In the genomic region with DNA sequence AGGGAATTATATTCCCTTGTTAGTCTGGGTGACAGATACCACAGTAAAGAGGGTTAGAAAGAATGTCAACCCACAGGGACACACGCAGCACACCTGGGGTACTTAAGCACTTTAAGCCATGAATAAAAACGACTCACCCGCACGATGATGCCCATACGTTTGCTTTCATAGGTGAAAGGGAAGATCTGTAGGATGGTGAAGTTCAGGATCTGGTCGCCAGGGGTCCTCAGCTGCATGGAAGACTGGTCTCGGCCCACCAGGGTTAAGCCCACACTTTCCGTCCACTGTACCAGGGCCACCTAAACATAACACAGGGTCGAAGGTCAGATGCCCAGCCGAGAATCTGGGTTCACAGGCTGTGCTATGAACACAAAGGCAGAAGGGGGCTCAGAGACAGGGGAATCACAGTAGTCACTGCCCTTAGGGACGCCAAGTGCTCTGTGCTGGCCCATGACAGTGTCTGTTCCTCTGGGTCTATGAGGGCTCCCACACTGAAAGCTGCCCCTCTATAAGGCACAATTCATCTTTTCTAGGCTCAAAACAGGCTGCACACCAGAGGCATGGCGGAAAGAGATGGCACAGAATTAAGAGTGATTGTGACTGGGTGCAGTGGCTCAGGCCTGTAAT, we compare ENCODE assay signal across 8 cellular contexts.
DNase-seq lines count a peak whose midpoint lies in the region; ATAC-seq and TF ChIP-seq lines count a peak whose summit lies in the region.

No MANE protein-coding gene starts in this region.

- no peak overlapping the region for H3K4me3 ChIP-seq in CD8-positive, alpha-beta memory T cell (ENCODE audit: low read length)
- no peak overlapping the region for H3K4me3 ChIP-seq in neural cell (ENCODE audit: low read length)
- H3K4me3 ChIP-seq in testis, result no peak overlapping the region

- H3K79me2 ChIP-seq in neural cell (replicated peaks; ENCODE audit: insufficient read depth, low read length), result no peaks in the 10 kb centered on the region

- peaks cover 7 to 22% of the 10 kb centered on the region in 2 donors for H3K27me3 Mint-ChIP-seq in CD8-positive, alpha-beta memory T cell

- TF ChIP-seq EP300 in neural cell (conservative IDR thresholded peaks at IDR 0.05; ENCODE audit: poor library complexity, severe bottlenecking), result no peak

- H3K36me3 ChIP-seq in CD8-positive, alpha-beta memory T cell (ENCODE audit: insufficient read depth, low read length), result no peaks in the 10 kb centered on the region
- H3K36me3 ChIP-seq in neural cell (ENCODE audit: insufficient read depth, low read length) (peaks cover 11% of the 10 kb centered on the region), testis (ENCODE audit: low read depth, missing control alignments) (no peaks in the 10 kb centered on the region)

- no peak for ATAC-seq in GM21367 (IDR thresholded peaks at IDR 0.05; ENCODE audit: unreplicated experiment)

- no peak overlapping the region for H3K4me3 Mint-ChIP-seq in CD8-positive, alpha-beta memory T cell

- POLR2A ChIA-PET in CD8-positive, alpha-beta memory T cell (lab: Charles Lee), result interaction anchor here (0.5 kb wide), 1 partner anchor 22 kb away, joined by 3 read pairs; no protein-coding TSS in a partner anchor

- H3K9me2 ChIP-seq in neural cell (ENCODE audit: insufficient read depth, low read length), result no peaks in the 10 kb centered on the region

- peak overlapping the region in 1 of 8 donors; percentile 20 for H3K27ac Mint-ChIP-seq in CD8-positive, alpha-beta memory T cell

- H3F3A ChIP-seq in neural cell (ENCODE audit: insufficient read depth, low read length, poor library complexity, severe bottlenecking), result no peaks in the 10 kb centered on the region

- no peak overlapping the region for H3K4me2 ChIP-seq in neural cell (ENCODE audit: low read length)

- H4K20me1 ChIP-seq in neural cell (ENCODE audit: insufficient read depth), result no peaks in the 10 kb centered on the region

- no peaks in the 10 kb centered on the region for H3K36me3 Mint-ChIP-seq in CD8-positive, alpha-beta memory T cell

- no peak overlapping the region for H3K9ac ChIP-seq in neural cell (ENCODE audit: low read length)

- H2AFZ ChIP-seq in neural cell (ENCODE audit: low read depth, low read length), result no peak overlapping the region

- CTCF ChIA-PET in CD8-positive, alpha-beta memory T cell (lab: Charles Lee), result interaction anchor here (3.2 kb wide), 1 partner anchor 444 kb away, joined by 16 read pairs; no protein-coding TSS in a partner anchor

- no peak overlapping the region for H3K27ac ChIP-seq in CD8-positive, alpha-beta memory T cell (ENCODE audit: low read depth, low read length)
- H3K27ac ChIP-seq in neural cell (ENCODE audit: low read length), result no peak overlapping the region
- H3K27ac ChIP-seq in testis, result no peak overlapping the region

- peak; percentile 82 for TF ChIP-seq RAD21 in neural cell (conservative IDR thresholded peaks at IDR 0.05)

- H3K9me3 Mint-ChIP-seq in CD8-positive, alpha-beta memory T cell, result no peaks in the 10 kb centered on the region

- TF ChIP-seq CTCF in neural cell (IDR thresholded peaks at IDR 0.05; ENCODE audit: poor library complexity, severe bottlenecking), result peak; percentile 85
- peak; percentile 66 to 77 (median 76) for TF ChIP-seq CTCF in testis (IDR thresholded peaks at IDR 0.05)

- WGBS in testis, 2 donors, result 41 to 43% methylated on average over 12 of the region's 12 CpGs

- H3K4me1 Mint-ChIP-seq in CD8-positive, alpha-beta memory T cell, result peaks cover 0 to 7% (median 5%) of the 10 kb centered on the region in 3 donors

- DNase-seq in CD8-positive, alpha-beta memory T cell, result peak in 4 of 5 donors; percentile 21 to 70 (median 44)
- peak; percentile 51 for DNase-seq in HCEC 1CT
- DNase-seq in NOMO-1 treated with DMSO at 0.1 percent for 48 hours (lab: John Stamatoyannopoulos, UW; ENCODE audit: unreplicated experiment), result peak; percentile 51
- peak; percentile 41 for DNase-seq in activated T-cell treated with anti-CD3 and anti-CD28 coated beads for 1 hour (ENCODE audit: low read depth)
- DNase-seq in fibroblast of gingiva (ENCODE audit: low read depth), result peak; percentile 47
- DNase-seq in testis, result peak; percentile 82

- intact Hi-C loops in testis (cut with DNase I; ENCODE audit: low total_unique reads), result loop anchor here (10.0 kb wide), 1 partner anchor 445 kb away; no protein-coding TSS in a partner anchor

- H3K27me3 ChIP-seq in CD8-positive, alpha-beta memory T cell (ENCODE audit: insufficient read depth, low read length, poor library complexity, severe bottlenecking), result no peaks in the 10 kb centered on the region
- H3K27me3 ChIP-seq in neural cell (ENCODE audit: insufficient read depth, low read depth, low read length) (no peaks in the 10 kb centered on the region), testis (no peaks in the 10 kb centered on the region)

- no peaks in the 10 kb centered on the region for H3K4me1 ChIP-seq in CD8-positive, alpha-beta memory T cell (ENCODE audit: insufficient read depth, low read length)
- no peaks in the 10 kb centered on the region for H3K4me1 ChIP-seq in testis

- no peaks in the 10 kb centered on the region for H3K9me3 ChIP-seq in CD8-positive, alpha-beta memory T cell (ENCODE audit: low read length)
- H3K9me3 ChIP-seq in neural cell (ENCODE audit: low read length), result no peaks in the 10 kb centered on the region
- no peaks in the 10 kb centered on the region for H3K9me3 ChIP-seq in testis

- no peak for TF ChIP-seq POLR2A in testis (IDR thresholded peaks at IDR 0.05)

TF ChIP-seq in neural cell, 6 proteins besides CTCF, POLR2A, EP300 and RAD21:
- no peak for TF ChIP-seq TAF1 (IDR thresholded peaks at IDR 0.05; ENCODE audit: low read depth)
- TF ChIP-seq SMC3 (conservative IDR thresholded peaks at IDR 0.05; ENCODE audit: poor library complexity), result peak; percentile 90
- no peak for TF ChIP-seq EZH2 (IDR thresholded peaks at IDR 0.05; ENCODE audit: borderline replicate concordance, insufficient read depth, low read length, poor library complexity, severe bottlenecking)
- TF ChIP-seq MXI1 (conservative IDR thresholded peaks at IDR 0.05; ENCODE audit: poor library complexity, severe bottlenecking), result no peak
- TF ChIP-seq, protein P1, sequence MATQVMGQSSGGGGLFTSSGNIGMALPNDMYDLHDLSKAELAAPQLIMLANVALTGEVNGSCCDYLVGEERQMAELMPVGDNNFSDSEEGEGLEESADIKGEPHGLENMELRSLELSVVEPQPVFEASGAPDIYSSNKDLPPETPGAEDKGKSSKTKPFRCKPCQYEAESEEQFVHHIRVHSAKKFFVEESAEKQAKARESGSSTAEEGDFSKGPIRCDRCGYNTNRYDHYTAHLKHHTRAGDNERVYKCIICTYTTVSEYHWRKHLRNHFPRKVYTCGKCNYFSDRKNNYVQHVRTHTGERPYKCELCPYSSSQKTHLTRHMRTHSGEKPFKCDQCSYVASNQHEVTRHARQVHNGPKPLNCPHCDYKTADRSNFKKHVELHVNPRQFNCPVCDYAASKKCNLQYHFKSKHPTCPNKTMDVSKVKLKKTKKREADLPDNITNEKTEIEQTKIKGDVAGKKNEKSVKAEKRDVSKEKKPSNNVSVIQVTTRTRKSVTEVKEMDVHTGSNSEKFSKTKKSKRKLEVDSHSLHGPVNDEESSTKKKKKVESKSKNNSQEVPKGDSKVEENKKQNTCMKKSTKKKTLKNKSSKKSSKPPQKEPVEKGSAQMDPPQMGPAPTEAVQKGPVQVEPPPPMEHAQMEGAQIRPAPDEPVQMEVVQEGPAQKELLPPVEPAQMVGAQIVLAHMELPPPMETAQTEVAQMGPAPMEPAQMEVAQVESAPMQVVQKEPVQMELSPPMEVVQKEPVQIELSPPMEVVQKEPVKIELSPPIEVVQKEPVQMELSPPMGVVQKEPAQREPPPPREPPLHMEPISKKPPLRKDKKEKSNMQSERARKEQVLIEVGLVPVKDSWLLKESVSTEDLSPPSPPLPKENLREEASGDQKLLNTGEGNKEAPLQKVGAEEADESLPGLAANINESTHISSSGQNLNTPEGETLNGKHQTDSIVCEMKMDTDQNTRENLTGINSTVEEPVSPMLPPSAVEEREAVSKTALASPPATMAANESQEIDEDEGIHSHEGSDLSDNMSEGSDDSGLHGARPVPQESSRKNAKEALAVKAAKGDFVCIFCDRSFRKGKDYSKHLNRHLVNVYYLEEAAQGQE (IDR thresholded peaks at IDR 0.05; ENCODE audit: borderline replicate concordance), result no peak
- no peak for TF ChIP-seq POLR2AphosphoS5 (IDR thresholded peaks at IDR 0.05)
